Comparison of ENCODE assay signal across 8 cellular contexts in the genomic region with DNA sequence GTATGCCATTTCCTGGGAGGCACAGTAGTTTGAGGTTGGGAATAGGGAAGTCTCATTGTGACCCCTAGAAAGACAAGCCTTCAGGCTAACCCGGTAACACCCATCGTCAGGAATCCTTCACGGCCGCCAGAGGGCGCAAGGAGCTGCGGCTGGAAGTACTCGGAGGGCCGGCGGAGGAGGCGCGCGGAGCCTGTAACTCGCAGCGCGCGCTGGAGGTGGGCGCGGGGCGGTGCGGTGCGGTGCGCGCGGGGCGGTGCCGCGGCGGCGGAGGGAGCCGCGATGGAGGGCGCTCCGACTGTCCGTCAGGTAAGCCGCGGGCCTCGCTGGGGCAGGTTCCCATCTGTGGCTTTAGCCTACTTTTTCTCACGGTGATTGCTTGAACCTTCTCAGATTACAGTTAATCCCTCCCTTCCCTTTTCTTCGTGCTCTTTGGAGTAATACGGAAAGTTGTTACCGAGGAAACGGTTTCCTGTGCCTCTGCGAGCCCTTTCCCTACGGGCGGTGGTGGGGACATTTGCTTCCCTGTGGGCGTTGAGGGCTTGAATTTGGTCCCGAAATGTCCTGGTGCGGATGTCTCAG. TPM values are rescaled to one million over a fixed set of nuclear protein-coding genes. Genes with fewer than 3 reads are reported as not detected.
A peak's percentile ranks its signal among the peaks of the same experiment; 100 is the strongest.
DNase-seq lines count a peak whose midpoint lies in the region; ATAC-seq, FAIRE-seq and TF ChIP-seq lines count a peak whose summit lies in the region.

A gene (plus strand): TSS at position 158 of the 579 bp plus-strand sequence. CDS start 122 bp downstream, at position 280.

- no peak for FAIRE-seq in astrocyte (lab: Jason Lieb, UNC)

- H3K36me3 ChIP-seq in astrocyte (ENCODE audit: insufficient read depth, low read length): no peaks in the 10 kb centered on the region

- H3K27ac Mint-ChIP-seq in T-helper 2 cell treated with Interferon-gamma antibody and Interleukin-4, amounts not matched to agents 5 μg/mL and 100 μg/mL, for 36 hours: no peak within 1 kb of the TSS
- peak within 1 kb of the TSS; percentile 38 for H3K27ac Mint-ChIP-seq in astrocyte (ENCODE audit: unreplicated experiment)

- no peaks in the 10 kb centered on the region for H3K9me3 ChIP-seq in astrocyte (ENCODE audit: insufficient read depth, low read depth, low read length)

- no peaks in the 10 kb centered on the region for H3K79me2 ChIP-seq in astrocyte (ENCODE audit: insufficient read depth, low read length)

- TF ChIP-seq POLR2A in GM18505 (IDR thresholded peaks at IDR 0.05; ENCODE audit: borderline replicate concordance, extremely low read depth, insufficient read depth, insufficient read length): no peak

- peaks cover 6% of the 10 kb centered on the region for H3K4me1 Mint-ChIP-seq in T-helper 2 cell treated with Interferon-gamma antibody and Interleukin-4, amounts not matched to agents 5 μg/mL and 100 μg/mL, for 36 hours (ENCODE audit: low read depth)
- no peaks in the 10 kb centered on the region for H3K4me1 Mint-ChIP-seq in astrocyte (ENCODE audit: low read depth, unreplicated experiment)

- DNase-seq in NCI-H187 treated with DMSO at 0.1 percent for 48 hours (lab: John Stamatoyannopoulos, UW) (peak; percentile 10), astrocyte (ENCODE audit: low read depth) (peak; percentile 74), hippocampal formation (lab: John Stamatoyannopoulos, UW) (peak; percentile 72 to 73), retina (peak; percentile 84), OCI-M2 (lab: John Stamatoyannopoulos, UW; ENCODE audit: unreplicated experiment) (no peak)
- peak; percentile 81 for DNase-seq in T-helper 2 cell treated with Interferon-gamma antibody and Interleukin-4, amounts not matched to agents 5 μg/mL and 100 μg/mL, for 36 hours (ENCODE audit: low spot score)

- H3K4me1 ChIP-seq in astrocyte (ENCODE audit: insufficient read depth, low read length): no peaks in the 10 kb centered on the region

- peak within 1 kb of the TSS; percentile 96 for H2AFZ ChIP-seq in astrocyte (ENCODE audit: low read depth, low read length)

- H3K9ac ChIP-seq in astrocyte (ENCODE audit: low read length): peak within 1 kb of the TSS; percentile 86

- no peaks in the 10 kb centered on the region for H4K20me1 ChIP-seq in astrocyte (ENCODE audit: insufficient read depth, low read length)

- peaks cover 5% of the 10 kb centered on the region for H3K27me3 Mint-ChIP-seq in T-helper 2 cell treated with Interferon-gamma antibody and Interleukin-4, amounts not matched to agents 5 μg/mL and 100 μg/mL, for 36 hours (ENCODE audit: low read depth)
- H3K27me3 Mint-ChIP-seq in astrocyte (ENCODE audit: low read depth, unreplicated experiment): no peaks in the 10 kb centered on the region

- H3K27me3 ChIP-seq in astrocyte (ENCODE audit: insufficient read depth, low read length): no peaks in the 10 kb centered on the region

- H3K4me2 ChIP-seq in astrocyte (ENCODE audit: low read length): peak within 1 kb of the TSS; percentile 91

- peak within 1 kb of the TSS; percentile 73 for H3K4me3 Mint-ChIP-seq in T-helper 2 cell treated with Interferon-gamma antibody and Interleukin-4, amounts not matched to agents 5 μg/mL and 100 μg/mL, for 36 hours
- peak within 1 kb of the TSS; percentile 89 for H3K4me3 Mint-ChIP-seq in astrocyte (ENCODE audit: unreplicated experiment)

- peak; percentile 76 for TF ChIP-seq CTCF in astrocyte (IDR thresholded peaks at IDR 0.05; ENCODE audit: insufficient read depth, low read depth, low read length)

- no peaks in the 10 kb centered on the region for H3K9me3 Mint-ChIP-seq in T-helper 2 cell treated with Interferon-gamma antibody and Interleukin-4, amounts not matched to agents 5 μg/mL and 100 μg/mL, for 36 hours
- H3K9me3 Mint-ChIP-seq in astrocyte (ENCODE audit: unreplicated experiment): no peaks in the 10 kb centered on the region

- H3K4me3 ChIP-seq in astrocyte (ENCODE audit: insufficient read depth, low read depth, low read length): peak within 1 kb of the TSS; percentile 87

- ATAC-seq in GM18505 (IDR thresholded peaks at IDR 0.05; ENCODE audit: unreplicated experiment) (peak; percentile 98), HG02981 (IDR thresholded peaks at IDR 0.05; ENCODE audit: unreplicated experiment) (peak; percentile 92)

- no peaks in the 10 kb centered on the region for H3K36me3 Mint-ChIP-seq in T-helper 2 cell treated with Interferon-gamma antibody and Interleukin-4, amounts not matched to agents 5 μg/mL and 100 μg/mL, for 36 hours (ENCODE audit: low read depth)
- no peaks in the 10 kb centered on the region for H3K36me3 Mint-ChIP-seq in astrocyte (ENCODE audit: low read depth, unreplicated experiment)

- H3K27ac ChIP-seq in astrocyte (ENCODE audit: low read depth, low read length): peak within 1 kb of the TSS; percentile 55

RNA-seq across cellular contexts. Expression of the gene that starts here (rescaled TPM):
- 3.7 TPM in 2 replicates for total RNA-seq in astrocyte
